Comparison of ENCODE assay signal across 8 cellular contexts in genomic region chr6:28135393-28135792, GRCh38. TPM values are rescaled to one million over a fixed set of nuclear protein-coding genes. Genes with fewer than 3 reads are reported as not detected.
DNase-seq lines count a peak whose midpoint lies in the region; ATAC-seq and TF ChIP-seq lines count a peak whose summit lies in the region.

No MANE protein-coding gene starts in this region.

- TF ChIP-seq EP300 in stomach (IDR thresholded peaks at IDR 0.05), result no peak

- TF ChIP-seq CTCF in osteocyte (IDR thresholded peaks at IDR 0.05) (no peak), vagina (IDR thresholded peaks at IDR 0.05) (no peak), stomach (IDR thresholded peaks at IDR 0.05) (no peak)

- no peaks in the 10 kb centered on the region; the same call in 1 of the 2 replicates for H3K36me3 ChIP-seq in MG63
- H3K36me3 ChIP-seq in vagina, result no peaks in the 10 kb centered on the region
- H3K36me3 ChIP-seq in stomach, result peaks cover 0 to 9% (median 6%) of the 10 kb centered on the region in 4 donors

- ATAC-seq in central memory CD8-positive, alpha-beta T cell (replicated peaks; ENCODE audit: extremely low read depth, poor library complexity, severe bottlenecking), result no peak
- no peak for ATAC-seq in HG03378 (IDR thresholded peaks at IDR 0.05; ENCODE audit: unreplicated experiment)

- intact Hi-C loops in vagina (cut with DNase I), result no loop called here
- intact Hi-C loops in stomach (cut with DNase I; ENCODE audit: low total_unique reads), result no loop called here

- no peaks in the 10 kb centered on the region for H3K9me3 Mint-ChIP-seq in central memory CD8-positive, alpha-beta T cell
- no peaks in the 10 kb centered on the region for H3K9me3 Mint-ChIP-seq in osteocyte (ENCODE audit: unreplicated experiment)

- H3K4me1 ChIP-seq in vagina, result peaks cover 32% of the 10 kb centered on the region
- H3K4me1 ChIP-seq in stomach, result peaks cover 5 to 45% (median 26%) of the 10 kb centered on the region in 4 donors

- TF ChIP-seq POLR2A in vagina (IDR thresholded peaks at IDR 0.05), result no peak
- no peak for TF ChIP-seq POLR2A in stomach (IDR thresholded peaks at IDR 0.05)

- H3K27ac ChIP-seq in vagina (no peak overlapping the region), stomach (peak overlapping the region in 2 of 5 donors; percentile 92 to 93)

- H3K9me3 ChIP-seq in MG63 (no peaks in the 10 kb centered on the region), vagina (no peaks in the 10 kb centered on the region), stomach (no peaks in the 10 kb centered on the region)

- H3K4me3 ChIP-seq in MG63 (peak overlapping the region; percentile 72), vagina (peak overlapping the region in 1 of 2 donors; percentile 94), stomach (no peak overlapping the region)

- peaks cover 17% of the 10 kb centered on the region for H3K36me3 Mint-ChIP-seq in central memory CD8-positive, alpha-beta T cell (ENCODE audit: insufficient read depth)
- H3K36me3 Mint-ChIP-seq in osteocyte (ENCODE audit: unreplicated experiment), result peaks cover 5% of the 10 kb centered on the region

- H3K27me3 Mint-ChIP-seq in central memory CD8-positive, alpha-beta T cell, result no peaks in the 10 kb centered on the region
- no peaks in the 10 kb centered on the region for H3K27me3 Mint-ChIP-seq in osteocyte (ENCODE audit: unreplicated experiment)

- peaks cover 56% of the 10 kb centered on the region for H3K4me1 Mint-ChIP-seq in central memory CD8-positive, alpha-beta T cell
- peaks cover 34% of the 10 kb centered on the region for H3K4me1 Mint-ChIP-seq in osteocyte (ENCODE audit: unreplicated experiment)

- peak overlapping the region; percentile 100 for H3K27ac Mint-ChIP-seq in central memory CD8-positive, alpha-beta T cell (ENCODE audit: low read depth)
- peak overlapping the region; percentile 93 for H3K27ac Mint-ChIP-seq in osteocyte (ENCODE audit: unreplicated experiment)

- whole genome bisulfite sequencing in stomach, 5 donors, result 17 to 26% (median 21%) methylated on average over 3 of the region's 3 CpGs

- peak; percentile 56 for DNase-seq in NCI-H82 (lab: John Stamatoyannopoulos, UW)
- DNase-seq in NCI-H82 treated with DMSO at 0.1 percent for 48 hours (lab: John Stamatoyannopoulos, UW; ENCODE audit: unreplicated experiment), result no peak
- no peak for DNase-seq in MG63
- DNase-seq in central memory CD8-positive, alpha-beta T cell (ENCODE audit: low spot score in 2 of 2), result no peak
- DNase-seq in osteocyte (ENCODE audit: extremely low spot score, unreplicated experiment), result no peak
- no peak for DNase-seq in vagina (ENCODE audit: extremely low spot score in 2 of 2)
- DNase-seq in stomach, result no peak

- peak overlapping the region; percentile 97 for H3K4me3 Mint-ChIP-seq in central memory CD8-positive, alpha-beta T cell
- H3K4me3 Mint-ChIP-seq in osteocyte (ENCODE audit: unreplicated experiment), result peak overlapping the region; percentile 84

- H3K27me3 ChIP-seq in MG63 (no peaks in the 10 kb centered on the region), vagina (no peaks in the 10 kb centered on the region), stomach (no peaks in the 10 kb centered on the region)

RNA-seq across cellular contexts. Expression of gene ZKSCAN8, which starts 6.3 kb away (rescaled TPM):
- 3.2 and 6.0 TPM in 2 replicates for total RNA-seq in MG63 (2014; rRNA removed; shearing (Covaris generic); ENCODE audit: low replicate concordance)
- total RNA-seq in osteocyte, result 34.7 and 36.3 TPM in 2 replicates
- total RNA-seq in vagina, result 14.5 TPM
- total RNA-seq in stomach, result 100 to 1,000 TPM in 1 of 5 donors, 10 to 100 TPM in 3, 1 to 10 TPM in 1; 6.4 to 101 (median 17.8) TPM
- 1 to 10 TPM; 1.8 to 2.9 (median 1.8) TPM for polyA plus RNA-seq in stomach

RNA-seq across cellular contexts. Expression of gene ZSCAN16, which starts 11.0 kb away (rescaled TPM):
- total RNA-seq in MG63 (2014; rRNA removed; shearing (Covaris generic); ENCODE audit: low replicate concordance), result 1.3 and 1.7 TPM in 2 replicates
- total RNA-seq in osteocyte (4.8 and 5.1 TPM in 2 replicates), vagina (1.2 TPM), stomach (1 to 10 TPM in 4 of 5 donors, not detected in 1; 3.8 to 9.0 (median 4.9) TPM)
- polyA plus RNA-seq in stomach, result 10 to 100 TPM in 1 of 3 donors, 1 to 10 TPM in 2; 6.1 to 13.0 (median 7.1) TPM

RNA-seq across cellular contexts. Expression of gene ZNF165, which starts 55.0 kb away (rescaled TPM):
- total RNA-seq in MG63 (2014; rRNA removed; shearing (Covaris generic); ENCODE audit: low replicate concordance), result 0.49 TPM in 1 of 2 replicates, not detected in the other
- total RNA-seq in osteocyte, result 0.32 and 0.78 TPM in 2 replicates
- 3.7 TPM for total RNA-seq in vagina
- total RNA-seq in stomach, result 1 to 10 TPM in 4 of 5 donors, not detected in 1; 1.2 to 4.2 (median 2.7) TPM
- polyA plus RNA-seq in stomach, result 1 to 10 TPM; 1.7 to 2.3 (median 1.8) TPM
